9 cellular contexts compared by ENCODE assay signal in genomic region chr12:120539303-120539702, GRCh38. TPM values are rescaled to one million over a fixed set of nuclear protein-coding genes. Genes with fewer than 3 reads are reported as not detected.
A peak's percentile ranks its signal among the peaks of the same experiment; 100 is the strongest.
DNase-seq lines count a peak whose midpoint lies in the region; ATAC-seq and TF ChIP-seq lines count a peak whose summit lies in the region.
"Had no signal": no experiment of that assay in that cellular context is flagged by ENCODE, and none has a peak within 500 bp of the region (broad histone marks: within the 10 kb centered on the region; RNA-seq: fewer than 3 reads in every experiment).

No MANE protein-coding gene starts in this region.

- no peak overlapping the region for H2BK15ac ChIP-seq in IMR-90 (ENCODE audit: low read depth, low read length)

- H2AK5ac ChIP-seq in IMR-90 (ENCODE audit: low read depth, low read length): no peak overlapping the region

- in situ Hi-C loops in IMR-90 (cut with MboI; ENCODE audit: low sequenced_read_pairs): no loop called here

- H3K4me1 ChIP-seq in IMR-90 (ENCODE audit: control insufficient read depth, insufficient read depth, low read length) (peaks cover 9% of the 10 kb centered on the region; the same call in 1 of the 2 replicates), skeletal muscle tissue (ENCODE audit: control insufficient read depth in 3 of 3, insufficient read depth in 3 of 3, low read length in 3 of 3) (peaks cover 58 to 69% (median 61%) of the 10 kb centered on the region in 3 donors)

- H3K27me3 Mint-ChIP-seq in activated CD4-positive, alpha-beta memory T cell treated with anti-CD3 and anti-CD28 coated beads, Interleukin-2, amount 10 ng/mL, durations not matched to agents 7 days and 5 days: no peaks in the 10 kb centered on the region

- peaks cover 52% of the 10 kb centered on the region for H3K4me1 Mint-ChIP-seq in activated CD4-positive, alpha-beta memory T cell treated with anti-CD3 and anti-CD28 coated beads, Interleukin-2, amount 10 ng/mL, durations not matched to agents 7 days and 5 days

- H3K56ac ChIP-seq in IMR-90 (ENCODE audit: extremely low read depth, insufficient read depth, low read length): no peak overlapping the region

- CTCF ChIA-PET in IMR-90 (lab: Yijun Ruan, JAX): no interaction called here
- CTCF ChIA-PET in activated CD4-positive, alpha-beta memory T cell treated with anti-CD3 and anti-CD28 coated beads, Interleukin-2, amount 10 ng/mL, durations not matched to agents 7 days and 5 days (lab: Charles Lee): interaction anchor here (0.7 to 1.6 kb wide), 3 partner anchors 22 to 212 kb away, joined by 3 to 5 read pairs (median 3); no protein-coding TSS in a partner anchor

- no peak overlapping the region for H3K14ac ChIP-seq in IMR-90 (replicated peaks; ENCODE audit: low read depth, low read length)

- H3K4me3 ChIP-seq in IMR-90 (ENCODE audit: insufficient read depth, low read depth, low read length): no peak overlapping the region
- H3K4me3 ChIP-seq in fibroblast of mammary gland (ENCODE audit: control insufficient read depth, low read depth, low read length): no peak overlapping the region
- peak overlapping the region in 2 of 3 donors; percentile 4 to 76 for H3K4me3 ChIP-seq in skeletal muscle tissue (ENCODE audit: low read length in 3 of 3)

- no peak overlapping the region for H2BK120ac ChIP-seq in IMR-90 (ENCODE audit: low read depth, low read length)

- H4K5ac ChIP-seq in IMR-90 (ENCODE audit: low read depth, low read length): no peak overlapping the region

- H3K9me3 Mint-ChIP-seq in activated CD4-positive, alpha-beta memory T cell treated with anti-CD3 and anti-CD28 coated beads, Interleukin-2, amount 10 ng/mL, durations not matched to agents 7 days and 5 days: no peaks in the 10 kb centered on the region

- H3K9me1 ChIP-seq in IMR-90 (ENCODE audit: insufficient read depth, low read length): peaks cover 26% of the 10 kb centered on the region

- TF ChIP-seq POLR2A in IMR-90 (IDR thresholded peaks at IDR 0.05; ENCODE audit: low read depth, low read length) (no peak), GM18505 (IDR thresholded peaks at IDR 0.05; ENCODE audit: borderline replicate concordance, extremely low read depth, insufficient read depth, insufficient read length) (no peak)

- ATAC-seq in IMR-90 (ENCODE audit: low read depth) (peak; percentile 6; the same call in 1 of the 2 replicates), GM18505 (IDR thresholded peaks at IDR 0.05; ENCODE audit: unreplicated experiment) (no peak)

- no peak overlapping the region for H3K4ac ChIP-seq in IMR-90 (ENCODE audit: low read depth, low read length)

- DNase-seq in IMR-90 (peak; percentile 55), fibroblast of mammary gland (ENCODE audit: low read depth) (peak; percentile 87), NCI-H524 treated with DMSO at 0.1 percent for 48 hours (lab: John Stamatoyannopoulos, UW) (no peak), HK-2 (ENCODE audit: unreplicated experiment) (no peak)
- DNase-seq in activated CD4-positive, alpha-beta memory T cell treated with anti-CD3 and anti-CD28 coated beads, Interleukin-2, amount 10 ng/mL, durations not matched to agents 7 days and 5 days: no peak
- no peak for DNase-seq in activated effector memory CD4-positive, alpha-beta T cell treated with anti-CD3 and anti-CD28 coated beads, Interleukin-2, amount 50 U/mL, for 16 hours
- DNase-seq: activated CD4-positive, CD25-positive, alpha-beta regulatory T cell treated with anti-CD3 and anti-CD28 coated beads, Interleukin-2, amount 50 U/mL, for 72 hours had no signal

- no TSS peak for BruUV-seq in IMR-90 (replicated peaks; lab: Mats Ljungman, UMichigan)

- H3K9ac ChIP-seq in IMR-90 (ENCODE audit: low read depth, low read length) (no peak overlapping the region), skeletal muscle tissue (ENCODE audit: low read depth in 1 of 3, low read length in 3 of 3) (peak overlapping the region; percentile 54 to 98 (median 92))

- peaks cover 6% of the 10 kb centered on the region for H3K36me3 ChIP-seq in IMR-90 (ENCODE audit: control insufficient read depth, insufficient read depth, low read length)
- peaks cover 4 to 12% (median 6%) of the 10 kb centered on the region in 3 donors for H3K36me3 ChIP-seq in skeletal muscle tissue (ENCODE audit: control insufficient read depth in 3 of 3, insufficient read depth in 3 of 3, low read length in 3 of 3)

- TF ChIP-seq RAD21 in IMR-90 (IDR thresholded peaks at IDR 0.05; ENCODE audit: low read length): no peak

- whole genome bisulfite sequencing in IMR-90 (ENCODE audit: extremely low coverage in 2 of 2, insufficient read length in 1 of 2), 2 experiments: no CpG with 5 or more reads among the region's 1 CpG

- intact Hi-C loops in IMR-90 (cut with micrococcal nuclease): no loop called here

- H3K27ac ChIP-seq in IMR-90 (ENCODE audit: insufficient read depth, low read length) (no peak overlapping the region), skeletal muscle tissue (ENCODE audit: low read depth, low read length) (peak overlapping the region; percentile 98)

- H3K9me3 ChIP-seq in IMR-90 (ENCODE audit: control insufficient read depth, insufficient read depth, low read length): no peaks in the 10 kb centered on the region
- H3K9me3 ChIP-seq in skeletal muscle tissue (ENCODE audit: control insufficient read depth in 3 of 3, low read length in 3 of 3): no peaks in the 10 kb centered on the region

- no peak overlapping the region for H3K4me2 ChIP-seq in IMR-90 (ENCODE audit: low read depth, low read length)

- no peak overlapping the region for H4K8ac ChIP-seq in IMR-90 (ENCODE audit: low read depth in 2 of 2, low read length in 2 of 2)

- no peak overlapping the region for H2BK20ac ChIP-seq in IMR-90 (ENCODE audit: low read depth, low read length)

- peaks cover 13 to 80% of the 10 kb centered on the region in 2 experiments for H3K79me1 ChIP-seq in IMR-90 (ENCODE audit: low read depth in 1 of 2, low read length in 2 of 2)

- H3K4me3 Mint-ChIP-seq in activated CD4-positive, alpha-beta memory T cell treated with anti-CD3 and anti-CD28 coated beads, Interleukin-2, amount 10 ng/mL, durations not matched to agents 7 days and 5 days: peak overlapping the region; percentile 88

- POLR2A ChIA-PET in IMR-90 (lab: Charles Lee; ENCODE audit: unreplicated experiment): interaction anchor here (0.6 kb wide), 1 partner anchor 20 kb away, joined by 5 read pairs; no protein-coding TSS in a partner anchor
- POLR2A ChIA-PET in activated CD4-positive, alpha-beta memory T cell treated with anti-CD3 and anti-CD28 coated beads, Interleukin-2, amount 10 ng/mL, durations not matched to agents 7 days and 5 days (lab: Charles Lee): interaction anchor here (0.6 to 3.7 kb wide), 8 partner anchors 10 to 495 kb away, joined by 3 to 33 read pairs (median 10); partner anchors contain the start of genes COQ5, DYNLL1, POP5 and RNU4-2

- H2AFZ ChIP-seq in IMR-90 (replicated peaks; ENCODE audit: low read length, poor library complexity): no peak overlapping the region

- H2BK5ac ChIP-seq in IMR-90 (ENCODE audit: low read depth, low read length, poor library complexity, severe bottlenecking): no peak overlapping the region

- H3K27ac Mint-ChIP-seq in activated CD4-positive, alpha-beta memory T cell treated with anti-CD3 and anti-CD28 coated beads, Interleukin-2, amount 10 ng/mL, durations not matched to agents 7 days and 5 days: peak overlapping the region; percentile 93

- dilution Hi-C loops in IMR-90 (cut with HindIII; ENCODE audit: low sequenced_read_pairs, unreplicated experiment): no loop called here

- H3K27me3 ChIP-seq in IMR-90 (ENCODE audit: control insufficient read depth, insufficient read depth, low read length) (no peaks in the 10 kb centered on the region), skeletal muscle tissue (ENCODE audit: control insufficient read depth in 3 of 3, insufficient read depth in 3 of 3, low read length in 3 of 3) (no peaks in the 10 kb centered on the region)

- H4K20me1 ChIP-seq in IMR-90 (ENCODE audit: insufficient read depth, low read length): peaks cover 91% of the 10 kb centered on the region

- no peak overlapping the region for H4K91ac ChIP-seq in IMR-90 (ENCODE audit: insufficient read depth, low read depth, low read length)

- H3K23ac ChIP-seq in IMR-90 (ENCODE audit: low read depth, low read length): no peak overlapping the region

- no peak overlapping the region for H2AK9ac ChIP-seq in IMR-90 (replicated peaks; ENCODE audit: low read depth, low read length, poor library complexity)

- H3K18ac ChIP-seq in IMR-90 (ENCODE audit: low read depth, low read length): no peak overlapping the region

- TF ChIP-seq CTCF in IMR-90 (conservative IDR thresholded peaks at IDR 0.05; ENCODE audit: low read depth, low read length): no peak
- no peak for TF ChIP-seq CTCF in fibroblast of mammary gland (conservative IDR thresholded peaks at IDR 0.05; ENCODE audit: control insufficient read depth, insufficient read depth, low read depth, low read length)

- H3K36me3 Mint-ChIP-seq in activated CD4-positive, alpha-beta memory T cell treated with anti-CD3 and anti-CD28 coated beads, Interleukin-2, amount 10 ng/mL, durations not matched to agents 7 days and 5 days (ENCODE audit: low read depth): peaks cover 68% of the 10 kb centered on the region

RNA-seq across cellular contexts. Expression of gene RNF10, which starts 5.1 kb away (rescaled TPM):
- total RNA-seq in IMR-90 (2012; rRNA removed) (43.0 and 44.4 TPM in 2 replicates), skeletal muscle tissue (118 TPM)
- polyA plus RNA-seq in IMR-90 (2012; rRNA removed): 65.2 and 95.0 TPM in 2 replicates
- polyA plus RNA-seq in IMR-90 (2012; cell fraction: cytosol; rRNA removed): 51.9 and 101 TPM in 2 replicates
- polyA plus RNA-seq in IMR-90 (2012; cell fraction: nucleus; rRNA removed; ENCODE audit: low replicate concordance): 113 and 212 TPM in 2 replicates
- 100 to 1,000 TPM; 225 to 229 TPM for total RNA-seq in activated CD4-positive, alpha-beta memory T cell treated with anti-CD3 and anti-CD28 coated beads, Interleukin-2, amount 10 ng/mL, durations not matched to agents 7 days and 5 days

RNA-seq across cellular contexts. Expression of gene COQ5, which starts 10.3 kb away (rescaled TPM):
- total RNA-seq in IMR-90 (2012; rRNA removed) (25.1 and 29.4 TPM in 2 replicates), skeletal muscle tissue (29.7 TPM)
- polyA plus RNA-seq in IMR-90 (2012; rRNA removed): 17.3 and 21.6 TPM in 2 replicates
- 7.9 and 8.7 TPM in 2 replicates for polyA plus RNA-seq in IMR-90 (2012; cell fraction: cytosol; rRNA removed)
- 5.4 and 34.4 TPM in 2 replicates for polyA plus RNA-seq in IMR-90 (2012; cell fraction: nucleus; rRNA removed; ENCODE audit: low replicate concordance)
- 10 to 100 TPM; 30.3 to 30.8 TPM for total RNA-seq in activated CD4-positive, alpha-beta memory T cell treated with anti-CD3 and anti-CD28 coated beads, Interleukin-2, amount 10 ng/mL, durations not matched to agents 7 days and 5 days

RNA-seq across cellular contexts. Expression of gene POP5, which starts 41.9 kb away (rescaled TPM):
- total RNA-seq in IMR-90 (2012; rRNA removed): 66.1 and 69.5 TPM in 2 replicates
- 81.5 and 99.4 TPM in 2 replicates for polyA plus RNA-seq in IMR-90 (2012; rRNA removed)
- polyA plus RNA-seq in IMR-90 (2012; cell fraction: cytosol; rRNA removed): 51.2 and 60.7 TPM in 2 replicates
- 39.0 and 91.4 TPM in 2 replicates for polyA plus RNA-seq in IMR-90 (2012; cell fraction: nucleus; rRNA removed; ENCODE audit: low replicate concordance)
- 10 to 100 TPM; 37.6 to 38.8 TPM for total RNA-seq in activated CD4-positive, alpha-beta memory T cell treated with anti-CD3 and anti-CD28 coated beads, Interleukin-2, amount 10 ng/mL, durations not matched to agents 7 days and 5 days
- total RNA-seq in skeletal muscle tissue: 29.2 TPM

RNA-seq across cellular contexts. Expression of gene DYNLL1, which starts 43.4 kb away (rescaled TPM):
- 696 and 709 TPM in 2 replicates for total RNA-seq in IMR-90 (2012; rRNA removed)
- 627 and 663 TPM in 2 replicates for polyA plus RNA-seq in IMR-90 (2012; rRNA removed)
- 559 and 576 TPM in 2 replicates for polyA plus RNA-seq in IMR-90 (2012; cell fraction: cytosol; rRNA removed)
- 164 and 313 TPM in 2 replicates for polyA plus RNA-seq in IMR-90 (2012; cell fraction: nucleus; rRNA removed; ENCODE audit: low replicate concordance)
- 100 to 1,000 TPM; 209 to 216 TPM for total RNA-seq in activated CD4-positive, alpha-beta memory T cell treated with anti-CD3 and anti-CD28 coated beads, Interleukin-2, amount 10 ng/mL, durations not matched to agents 7 days and 5 days
- total RNA-seq in skeletal muscle tissue: 162 TPM

Comparison
In these comparisons a context has a peak if more than half of its experiments do, and no peak if none do; other contexts are left out.
1. DNase-seq: peak in IMR-90 (single experiment) and fibroblast of mammary gland (single experiment); none in activated CD4-positive, alpha-beta memory T cell treated with anti-CD3 and anti-CD28 coated beads, Interleukin-2, amount 10 ng/mL, durations not matched to agents 7 days and 5 days (single experiment), activated effector memory CD4-positive, alpha-beta T cell treated with anti-CD3 and anti-CD28 coated beads, Interleukin-2, amount 50 U/mL, for 16 hours (single experiment), NCI-H524 treated with DMSO at 0.1 percent for 48 hours (single experiment) and HK-2 (single experiment).
2. H3K4me3 ChIP-seq: peak in skeletal muscle tissue (2 of 3); none in IMR-90 (single experiment) and fibroblast of mammary gland (single experiment).